8 cellular contexts compared by ENCODE assay signal in genomic region chr2:105337122-105338019, GRCh38. TPM values are rescaled to one million over a fixed set of nuclear protein-coding genes. Genes with fewer than 3 reads are reported as not detected.
DNase-seq lines count a peak whose midpoint lies in the region; ATAC-seq, FAIRE-seq and TF ChIP-seq lines count a peak whose summit lies in the region.

TSS of gene C2orf49 (plus strand) at chr2:105337540. CDS start at chr2:105337588, 48 bp downstream.

- no peaks in the 10 kb centered on the region for H3K27me3 Mint-ChIP-seq in T-helper 2 cell treated with Interferon-gamma antibody and Interleukin-4, amounts not matched to agents 5 μg/mL and 100 μg/mL, for 36 hours (ENCODE audit: low read depth)

- WGBS in hepatocyte (ENCODE audit: low lambda C conversion rate, missing lambda C conversion rate), result under 1% methylated on average over 55 of the region's 58 CpGs
- WGBS in aorta, 2 donors, result 0 to 1% methylated on average over 56 to 58 of the region's 58 CpGs

- H3K4me3 ChIP-seq in ascending aorta (peak within 1 kb of the TSS; percentile 69 to 73), hepatocyte (peak within 1 kb of the TSS; percentile 49), aorta (ENCODE audit: low read length in 2 of 2) (peak within 1 kb of the TSS; percentile 92 to 98)

- H3K36me3 Mint-ChIP-seq in T-helper 2 cell treated with Interferon-gamma antibody and Interleukin-4, amounts not matched to agents 5 μg/mL and 100 μg/mL, for 36 hours (ENCODE audit: low read depth), result peaks cover 16% of the 10 kb centered on the region

- peaks cover 49% of the 10 kb centered on the region for H3K79me2 ChIP-seq in hepatocyte

- no peaks in the 10 kb centered on the region for H3K9me2 ChIP-seq in hepatocyte (replicated peaks; ENCODE audit: insufficient read depth)

- peaks cover 27% of the 10 kb centered on the region for H3K4me1 Mint-ChIP-seq in T-helper 2 cell treated with Interferon-gamma antibody and Interleukin-4, amounts not matched to agents 5 μg/mL and 100 μg/mL, for 36 hours (ENCODE audit: low read depth)

- peak within 1 kb of the TSS; percentile 77 for H2AFZ ChIP-seq in hepatocyte

- peak; percentile 79 for DNase-seq in GM18507 (ENCODE audit: extremely low spot score, insufficient read length, low read depth)
- DNase-seq in NCI-H2029 (lab: John Stamatoyannopoulos, UW), result peak; percentile 84
- DNase-seq in T-helper 2 cell treated with Interferon-gamma antibody and Interleukin-4, amounts not matched to agents 5 μg/mL and 100 μg/mL, for 36 hours (ENCODE audit: low spot score), result peak; percentile 89
- peak in 1 of 2 donors; percentile 91 for DNase-seq in ascending aorta (ENCODE audit: low spot score in 2 of 2)
- peak; percentile 94 for DNase-seq in hepatocyte (ENCODE audit: low spot score)
- peak; percentile 64 for DNase-seq in renal cortical epithelial cell (ENCODE audit: low read depth)
- DNase-seq in aorta, result peak; percentile 92 to 96

- peak; percentile 85 for ATAC-seq in HG02973 (IDR thresholded peaks at IDR 0.05; ENCODE audit: unreplicated experiment)
- peak; percentile 97 for ATAC-seq in aorta (ENCODE audit: low FRiP score)

- H3K9me3 ChIP-seq in ascending aorta (no peaks in the 10 kb centered on the region), hepatocyte (ENCODE audit: low read depth) (no peaks in the 10 kb centered on the region), aorta (ENCODE audit: control insufficient read depth, low read length) (no peaks in the 10 kb centered on the region)

- FAIRE-seq in GM18507 (lab: Jason Lieb, UNC), result peak; percentile 86

- peak within 1 kb of the TSS; percentile 90 for H3K4me2 ChIP-seq in hepatocyte

- peak within 1 kb of the TSS; percentile 96 for H3K4me3 Mint-ChIP-seq in T-helper 2 cell treated with Interferon-gamma antibody and Interleukin-4, amounts not matched to agents 5 μg/mL and 100 μg/mL, for 36 hours

- H3K27ac Mint-ChIP-seq in T-helper 2 cell treated with Interferon-gamma antibody and Interleukin-4, amounts not matched to agents 5 μg/mL and 100 μg/mL, for 36 hours, result peak within 1 kb of the TSS; percentile 100

- H3K27ac ChIP-seq in ascending aorta (peak within 1 kb of the TSS; percentile 94 to 96), hepatocyte (peak within 1 kb of the TSS; percentile 98), aorta (ENCODE audit: low read depth in 1 of 2, low read length in 2 of 2) (peak within 1 kb of the TSS; percentile 79 to 99)

- H3K9me3 Mint-ChIP-seq in T-helper 2 cell treated with Interferon-gamma antibody and Interleukin-4, amounts not matched to agents 5 μg/mL and 100 μg/mL, for 36 hours, result no peaks in the 10 kb centered on the region

- no peaks in the 10 kb centered on the region for H4K20me1 ChIP-seq in hepatocyte (ENCODE audit: insufficient read depth, poor library complexity, severe bottlenecking)

- TF ChIP-seq CTCF in ascending aorta (IDR thresholded peaks at IDR 0.05), result no peak
- TF ChIP-seq CTCF in hepatocyte (IDR thresholded peaks at IDR 0.05; ENCODE audit: poor library complexity), result no peak

- H3K27me3 ChIP-seq in ascending aorta (no peaks in the 10 kb centered on the region), hepatocyte (no peaks in the 10 kb centered on the region), aorta (ENCODE audit: control insufficient read depth in 1 of 2, insufficient read depth in 2 of 2, low read length in 1 of 2) (no peaks in the 10 kb centered on the region)

- intact Hi-C loops in ascending aorta (cut with DNase I), result loop anchor here (2.0 to 5.0 kb wide), 3 partner anchors 61 to 855 kb away; partner anchors contain the start of genes FHL2, MRPS9 and UXS1
- intact Hi-C loops in aorta (cut with DNase I), result no loop called here

- H3K36me3 ChIP-seq in ascending aorta (peaks cover 0 to 27% of the 10 kb centered on the region in 2 donors), hepatocyte (replicated peaks; ENCODE audit: insufficient read depth, low read depth) (no peaks in the 10 kb centered on the region), aorta (ENCODE audit: control insufficient read depth in 1 of 2, insufficient read depth in 2 of 2, low read length in 1 of 2) (peaks cover 0 to 2% of the 10 kb centered on the region in 2 donors)

- H3K4me1 ChIP-seq in ascending aorta, result peaks cover 0 to 13% of the 10 kb centered on the region in 2 donors
- peaks cover 17% of the 10 kb centered on the region for H3K4me1 ChIP-seq in hepatocyte (ENCODE audit: insufficient read depth)
- H3K4me1 ChIP-seq in aorta (ENCODE audit: control insufficient read depth in 1 of 2, insufficient read depth in 2 of 2, low read length in 2 of 2), result no peaks in the 10 kb centered on the region

RNA-seq across cellular contexts. Expression of gene C2orf49, which starts in this region (rescaled TPM):
- total RNA-seq in ascending aorta, result 12.2 TPM
- total RNA-seq in hepatocyte, result 16.3 and 19.6 TPM in 2 replicates
- 13.5 and 16.9 TPM in 2 replicates for polyA plus RNA-seq in hepatocyte
- 24.0 and 30.3 TPM in 2 replicates for total RNA-seq in renal cortical epithelial cell
- total RNA-seq in aorta, result 10 to 100 TPM; 13.4 to 20.8 TPM
- polyA plus RNA-seq in aorta, result 10 to 100 TPM; 10.9 to 12.1 TPM
